In the genomic region with DNA sequence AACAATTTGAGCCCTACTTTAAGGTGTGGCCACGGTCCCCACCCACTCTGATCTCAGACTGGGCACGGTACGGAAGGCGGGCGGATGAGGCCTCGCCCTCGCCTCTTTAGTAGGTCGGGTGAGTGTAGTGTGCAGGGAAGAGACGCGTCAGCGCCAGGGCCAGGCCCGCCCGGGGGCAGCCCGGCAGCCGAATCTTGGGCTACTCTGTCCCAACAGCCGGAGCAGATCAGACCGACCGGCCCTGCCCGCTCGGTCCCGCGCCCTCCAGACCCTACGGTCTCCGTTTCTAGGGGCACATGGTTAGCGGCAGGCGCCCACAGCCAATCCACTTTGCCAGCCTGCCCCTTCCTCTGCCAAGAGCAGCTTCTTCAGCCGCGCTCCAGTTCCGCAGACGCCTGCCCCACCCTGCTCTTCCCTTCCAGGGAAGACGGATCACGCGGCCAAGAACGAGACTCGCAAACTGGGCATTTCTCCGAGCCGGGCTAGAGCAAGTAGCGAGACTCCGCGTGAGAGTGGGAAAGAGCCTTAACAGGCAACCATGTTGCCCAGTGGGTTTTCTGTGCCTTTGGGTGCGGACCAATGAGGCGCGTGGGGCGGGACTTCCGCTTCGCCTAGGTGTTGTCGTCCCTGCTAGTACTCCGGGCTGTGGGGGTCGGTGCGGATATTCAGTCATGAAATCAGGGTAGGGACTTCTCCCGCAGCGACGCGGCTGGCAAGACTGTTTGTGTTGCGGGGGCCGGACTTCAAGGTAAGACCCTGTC, we compare ENCODE assay signal across 1 cellular context.
TF ChIP-seq lines count a peak whose summit lies in the region.

A gene with protein sequence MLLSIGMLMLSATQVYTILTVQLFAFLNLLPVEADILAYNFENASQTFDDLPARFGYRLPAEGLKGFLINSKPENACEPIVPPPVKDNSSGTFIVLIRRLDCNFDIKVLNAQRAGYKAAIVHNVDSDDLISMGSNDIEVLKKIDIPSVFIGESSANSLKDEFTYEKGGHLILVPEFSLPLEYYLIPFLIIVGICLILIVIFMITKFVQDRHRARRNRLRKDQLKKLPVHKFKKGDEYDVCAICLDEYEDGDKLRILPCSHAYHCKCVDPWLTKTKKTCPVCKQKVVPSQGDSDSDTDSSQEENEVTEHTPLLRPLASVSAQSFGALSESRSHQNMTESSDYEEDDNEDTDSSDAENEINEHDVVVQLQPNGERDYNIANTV (plus strand): TSS at position 610 of the 761 bp plus-strand sequence. CDS start 32,812 bp downstream, outside the sequence.

TF ChIP-seq in HepG2, 621 proteins besides CTCF, POLR2A, EP300 and RAD21 (continued from another document and continues in another):
- TF ChIP-seq, protein P1, sequence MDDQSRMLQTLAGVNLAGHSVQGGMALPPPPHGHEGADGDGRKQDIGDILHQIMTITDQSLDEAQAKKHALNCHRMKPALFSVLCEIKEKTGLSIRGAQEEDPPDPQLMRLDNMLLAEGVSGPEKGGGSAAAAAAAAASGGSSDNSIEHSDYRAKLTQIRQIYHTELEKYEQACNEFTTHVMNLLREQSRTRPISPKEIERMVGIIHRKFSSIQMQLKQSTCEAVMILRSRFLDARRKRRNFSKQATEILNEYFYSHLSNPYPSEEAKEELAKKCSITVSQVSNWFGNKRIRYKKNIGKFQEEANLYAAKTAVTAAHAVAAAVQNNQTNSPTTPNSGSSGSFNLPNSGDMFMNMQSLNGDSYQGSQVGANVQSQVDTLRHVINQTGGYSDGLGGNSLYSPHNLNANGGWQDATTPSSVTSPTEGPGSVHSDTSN (CRISPR knock-in tag; IDR thresholded peaks at IDR 0.05; ENCODE audit: borderline replicate concordance): 0 out of 2 replicates have a peak, but pooled peaks have one; percentile 26
- TF ChIP-seq NFATC3 (CRISPR knock-in tag; IDR thresholded peaks at IDR 0.05) (no peak), HDAC1 (CRISPR knock-in tag; IDR thresholded peaks at IDR 0.05) (peak; percentile 56; the same call in 1 of the 2 replicates), PCBP2 (optimal IDR thresholded peaks at IDR 0.05; ENCODE audit: low read depth, low read length, poor library complexity, severe bottlenecking) (no peak), ZNF441 (CRISPR knock-in tag; IDR thresholded peaks at IDR 0.05; ENCODE audit: borderline replicate concordance) (peak; percentile 51; the same call in 1 of the 2 replicates), KAT7 (CRISPR knock-in tag; IDR thresholded peaks at IDR 0.05; ENCODE audit: borderline replicate concordance) (peak; percentile 86; the same call in 1 of the 2 replicates), KLF12 (CRISPR knock-in tag; IDR thresholded peaks at IDR 0.05; ENCODE audit: borderline replicate concordance) (peak; percentile 87), ZNF83 (CRISPR knock-in tag; IDR thresholded peaks at IDR 0.05; ENCODE audit: borderline replicate concordance) (0 out of 2 replicates have a peak, but pooled peaks have one; percentile 18), MAFG (CRISPR knock-in tag; IDR thresholded peaks at IDR 0.05) (no peak), ZNF792 (CRISPR knock-in tag; IDR thresholded peaks at IDR 0.05) (no peak), TCF12 (IDR thresholded peaks at IDR 0.05) (no peak), TCF12 (CRISPR knock-in tag; IDR thresholded peaks at IDR 0.05) (0 out of 2 replicates have a peak, but pooled peaks have one; percentile 67), RXRB (CRISPR knock-in tag; IDR thresholded peaks at IDR 0.05; ENCODE audit: borderline replicate concordance) (no peak), ZNF788 (CRISPR knock-in tag; IDR thresholded peaks at IDR 0.05; ENCODE audit: borderline replicate concordance) (peak; percentile 89; the same call in 1 of the 2 replicates), HNRNPLL (IDR thresholded peaks at IDR 0.05; ENCODE audit: low read depth, low read length, poor library complexity, severe bottlenecking) (no peak), XRCC5 (optimal IDR thresholded peaks at IDR 0.05; ENCODE audit: low read length) (peak; percentile 42), ZNF556 (CRISPR knock-in tag; IDR thresholded peaks at IDR 0.05; ENCODE audit: borderline replicate concordance) (0 out of 2 replicates have a peak, but pooled peaks have one; percentile 47), ZNF468 (CRISPR knock-in tag; IDR thresholded peaks at IDR 0.05) (0 out of 2 replicates have a peak, but pooled peaks have one; percentile 46), ZNF33B (CRISPR knock-in tag; IDR thresholded peaks at IDR 0.05) (no peak), ZNF589 (CRISPR knock-in tag; conservative IDR thresholded peaks at IDR 0.05) (peak; percentile 88; the same call in 1 of the 2 replicates), SAP130 (CRISPR knock-in tag; IDR thresholded peaks at IDR 0.05; ENCODE audit: low read depth) (peak; percentile 61), ZIK1 (CRISPR knock-in tag; IDR thresholded peaks at IDR 0.05; ENCODE audit: borderline replicate concordance, low read depth) (0 out of 2 replicates have a peak, but pooled peaks have one; percentile 63), HDAC6 (IDR thresholded peaks at IDR 0.05; ENCODE audit: low read depth, low read length) (no peak)
- TF ChIP-seq, protein P2, sequence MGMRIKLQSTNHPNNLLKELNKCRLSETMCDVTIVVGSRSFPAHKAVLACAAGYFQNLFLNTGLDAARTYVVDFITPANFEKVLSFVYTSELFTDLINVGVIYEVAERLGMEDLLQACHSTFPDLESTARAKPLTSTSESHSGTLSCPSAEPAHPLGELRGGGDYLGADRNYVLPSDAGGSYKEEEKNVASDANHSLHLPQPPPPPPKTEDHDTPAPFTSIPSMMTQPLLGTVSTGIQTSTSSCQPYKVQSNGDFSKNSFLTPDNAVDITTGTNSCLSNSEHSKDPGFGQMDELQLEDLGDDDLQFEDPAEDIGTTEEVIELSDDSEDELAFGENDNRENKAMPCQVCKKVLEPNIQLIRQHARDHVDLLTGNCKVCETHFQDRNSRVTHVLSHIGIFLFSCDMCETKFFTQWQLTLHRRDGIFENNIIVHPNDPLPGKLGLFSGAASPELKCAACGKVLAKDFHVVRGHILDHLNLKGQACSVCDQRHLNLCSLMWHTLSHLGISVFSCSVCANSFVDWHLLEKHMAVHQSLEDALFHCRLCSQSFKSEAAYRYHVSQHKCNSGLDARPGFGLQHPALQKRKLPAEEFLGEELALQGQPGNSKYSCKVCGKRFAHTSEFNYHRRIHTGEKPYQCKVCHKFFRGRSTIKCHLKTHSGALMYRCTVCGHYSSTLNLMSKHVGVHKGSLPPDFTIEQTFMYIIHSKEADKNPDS (CRISPR knock-in tag; IDR thresholded peaks at IDR 0.05): peak; percentile 23; the same call in 1 of the 2 replicates
- TF ChIP-seq, protein P3, sequence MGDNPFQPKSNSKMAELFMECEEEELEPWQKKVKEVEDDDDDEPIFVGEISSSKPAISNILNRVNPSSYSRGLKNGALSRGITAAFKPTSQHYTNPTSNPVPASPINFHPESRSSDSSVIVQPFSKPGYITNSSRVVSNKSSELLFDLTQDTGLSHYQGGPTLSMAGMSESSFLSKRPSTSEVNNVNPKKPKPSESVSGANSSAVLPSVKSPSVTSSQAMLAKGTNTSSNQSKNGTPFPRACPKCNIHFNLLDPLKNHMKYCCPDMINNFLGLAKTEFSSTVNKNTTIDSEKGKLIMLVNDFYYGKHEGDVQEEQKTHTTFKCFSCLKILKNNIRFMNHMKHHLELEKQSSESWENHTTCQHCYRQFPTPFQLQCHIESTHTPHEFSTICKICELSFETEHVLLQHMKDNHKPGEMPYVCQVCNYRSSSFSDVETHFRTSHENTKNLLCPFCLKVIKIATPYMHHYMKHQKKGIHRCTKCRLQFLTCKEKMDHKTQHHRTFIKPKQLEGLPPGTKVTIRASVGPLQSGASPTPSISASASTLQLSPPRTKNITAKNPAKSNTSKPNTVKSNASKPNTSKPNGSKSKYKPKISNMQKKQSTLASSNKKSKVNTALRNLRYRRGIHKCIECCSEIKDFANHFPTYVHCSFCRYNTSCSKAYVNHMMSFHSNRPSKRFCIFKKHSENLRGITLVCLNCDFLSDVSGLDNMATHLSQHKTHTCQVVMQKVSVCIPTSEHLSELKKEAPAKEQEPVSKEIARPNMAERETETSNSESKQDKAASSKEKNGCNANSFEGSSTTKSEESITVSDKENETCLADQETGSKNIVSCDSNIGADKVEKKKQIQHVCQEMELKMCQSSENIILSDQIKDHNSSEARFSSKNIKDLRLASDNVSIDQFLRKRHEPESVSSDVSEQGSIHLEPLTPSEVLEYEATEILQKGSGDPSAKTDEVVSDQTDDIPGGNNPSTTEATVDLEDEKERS (CRISPR knock-in tag; IDR thresholded peaks at IDR 0.05): peak; percentile 55; the same call in 1 of the 2 replicates
- TF ChIP-seq, protein P4, sequence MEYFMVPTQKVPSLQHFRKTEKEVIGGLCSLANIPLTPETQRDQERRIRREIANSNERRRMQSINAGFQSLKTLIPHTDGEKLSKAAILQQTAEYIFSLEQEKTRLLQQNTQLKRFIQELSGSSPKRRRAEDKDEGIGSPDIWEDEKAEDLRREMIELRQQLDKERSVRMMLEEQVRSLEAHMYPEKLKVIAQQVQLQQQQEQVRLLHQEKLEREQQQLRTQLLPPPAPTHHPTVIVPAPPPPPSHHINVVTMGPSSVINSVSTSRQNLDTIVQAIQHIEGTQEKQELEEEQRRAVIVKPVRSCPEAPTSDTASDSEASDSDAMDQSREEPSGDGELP (IDR thresholded peaks at IDR 0.05; ENCODE audit: borderline replicate concordance, low read depth): no peak
- TF ChIP-seq, protein P5, sequence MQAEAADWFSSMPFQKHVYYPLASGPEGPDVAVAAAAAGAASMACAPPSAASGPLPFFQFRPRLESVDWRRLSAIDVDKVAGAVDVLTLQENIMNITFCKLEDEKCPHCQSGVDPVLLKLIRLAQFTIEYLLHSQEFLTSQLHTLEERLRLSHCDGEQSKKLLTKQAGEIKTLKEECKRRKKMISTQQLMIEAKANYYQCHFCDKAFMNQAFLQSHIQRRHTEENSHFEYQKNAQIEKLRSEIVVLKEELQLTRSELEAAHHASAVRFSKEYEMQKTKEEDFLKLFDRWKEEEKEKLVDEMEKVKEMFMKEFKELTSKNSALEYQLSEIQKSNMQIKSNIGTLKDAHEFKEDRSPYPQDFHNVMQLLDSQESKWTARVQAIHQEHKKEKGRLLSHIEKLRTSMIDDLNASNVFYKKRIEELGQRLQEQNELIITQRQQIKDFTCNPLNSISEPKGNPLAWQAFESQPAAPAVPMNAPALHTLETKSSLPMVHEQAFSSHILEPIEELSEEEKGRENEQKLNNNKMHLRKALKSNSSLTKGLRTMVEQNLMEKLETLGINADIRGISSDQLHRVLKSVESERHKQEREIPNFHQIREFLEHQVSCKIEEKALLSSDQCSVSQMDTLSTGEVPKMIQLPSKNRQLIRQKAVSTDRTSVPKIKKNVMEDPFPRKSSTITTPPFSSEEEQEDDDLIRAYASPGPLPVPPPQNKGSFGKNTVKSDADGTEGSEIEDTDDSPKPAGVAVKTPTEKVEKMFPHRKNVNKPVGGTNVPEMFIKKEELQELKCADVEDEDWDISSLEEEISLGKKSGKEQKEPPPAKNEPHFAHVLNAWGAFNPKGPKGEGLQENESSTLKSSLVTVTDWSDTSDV (CRISPR knock-in tag; IDR thresholded peaks at IDR 0.05): 0 out of 2 replicates have a peak, but pooled peaks have one; percentile 45
- TF ChIP-seq, protein P6, sequence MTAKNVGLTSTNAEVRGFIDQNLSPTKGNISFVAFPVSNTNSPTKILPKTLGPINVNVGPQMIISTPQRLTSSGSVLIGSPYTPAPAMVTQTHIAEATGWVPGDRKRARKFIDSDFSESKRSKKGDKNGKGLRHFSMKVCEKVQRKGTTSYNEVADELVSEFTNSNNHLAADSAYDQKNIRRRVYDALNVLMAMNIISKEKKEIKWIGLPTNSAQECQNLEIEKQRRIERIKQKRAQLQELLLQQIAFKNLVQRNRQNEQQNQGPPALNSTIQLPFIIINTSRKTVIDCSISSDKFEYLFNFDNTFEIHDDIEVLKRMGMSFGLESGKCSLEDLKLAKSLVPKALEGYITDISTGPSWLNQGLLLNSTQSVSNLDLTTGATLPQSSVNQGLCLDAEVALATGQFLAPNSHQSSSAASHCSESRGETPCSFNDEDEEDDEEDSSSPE (CRISPR knock-in tag; IDR thresholded peaks at IDR 0.05): peak; percentile 27
- TF ChIP-seq, protein P7, sequence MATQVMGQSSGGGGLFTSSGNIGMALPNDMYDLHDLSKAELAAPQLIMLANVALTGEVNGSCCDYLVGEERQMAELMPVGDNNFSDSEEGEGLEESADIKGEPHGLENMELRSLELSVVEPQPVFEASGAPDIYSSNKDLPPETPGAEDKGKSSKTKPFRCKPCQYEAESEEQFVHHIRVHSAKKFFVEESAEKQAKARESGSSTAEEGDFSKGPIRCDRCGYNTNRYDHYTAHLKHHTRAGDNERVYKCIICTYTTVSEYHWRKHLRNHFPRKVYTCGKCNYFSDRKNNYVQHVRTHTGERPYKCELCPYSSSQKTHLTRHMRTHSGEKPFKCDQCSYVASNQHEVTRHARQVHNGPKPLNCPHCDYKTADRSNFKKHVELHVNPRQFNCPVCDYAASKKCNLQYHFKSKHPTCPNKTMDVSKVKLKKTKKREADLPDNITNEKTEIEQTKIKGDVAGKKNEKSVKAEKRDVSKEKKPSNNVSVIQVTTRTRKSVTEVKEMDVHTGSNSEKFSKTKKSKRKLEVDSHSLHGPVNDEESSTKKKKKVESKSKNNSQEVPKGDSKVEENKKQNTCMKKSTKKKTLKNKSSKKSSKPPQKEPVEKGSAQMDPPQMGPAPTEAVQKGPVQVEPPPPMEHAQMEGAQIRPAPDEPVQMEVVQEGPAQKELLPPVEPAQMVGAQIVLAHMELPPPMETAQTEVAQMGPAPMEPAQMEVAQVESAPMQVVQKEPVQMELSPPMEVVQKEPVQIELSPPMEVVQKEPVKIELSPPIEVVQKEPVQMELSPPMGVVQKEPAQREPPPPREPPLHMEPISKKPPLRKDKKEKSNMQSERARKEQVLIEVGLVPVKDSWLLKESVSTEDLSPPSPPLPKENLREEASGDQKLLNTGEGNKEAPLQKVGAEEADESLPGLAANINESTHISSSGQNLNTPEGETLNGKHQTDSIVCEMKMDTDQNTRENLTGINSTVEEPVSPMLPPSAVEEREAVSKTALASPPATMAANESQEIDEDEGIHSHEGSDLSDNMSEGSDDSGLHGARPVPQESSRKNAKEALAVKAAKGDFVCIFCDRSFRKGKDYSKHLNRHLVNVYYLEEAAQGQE (IDR thresholded peaks at IDR 0.05; ENCODE audit: borderline replicate concordance in 1 of 2, low read depth in 1 of 2, low read length in 2 of 2): peak in 1 of 2 experiments; percentile 35; a peak in 1 of 4 replicates
- TF ChIP-seq, protein P8, sequence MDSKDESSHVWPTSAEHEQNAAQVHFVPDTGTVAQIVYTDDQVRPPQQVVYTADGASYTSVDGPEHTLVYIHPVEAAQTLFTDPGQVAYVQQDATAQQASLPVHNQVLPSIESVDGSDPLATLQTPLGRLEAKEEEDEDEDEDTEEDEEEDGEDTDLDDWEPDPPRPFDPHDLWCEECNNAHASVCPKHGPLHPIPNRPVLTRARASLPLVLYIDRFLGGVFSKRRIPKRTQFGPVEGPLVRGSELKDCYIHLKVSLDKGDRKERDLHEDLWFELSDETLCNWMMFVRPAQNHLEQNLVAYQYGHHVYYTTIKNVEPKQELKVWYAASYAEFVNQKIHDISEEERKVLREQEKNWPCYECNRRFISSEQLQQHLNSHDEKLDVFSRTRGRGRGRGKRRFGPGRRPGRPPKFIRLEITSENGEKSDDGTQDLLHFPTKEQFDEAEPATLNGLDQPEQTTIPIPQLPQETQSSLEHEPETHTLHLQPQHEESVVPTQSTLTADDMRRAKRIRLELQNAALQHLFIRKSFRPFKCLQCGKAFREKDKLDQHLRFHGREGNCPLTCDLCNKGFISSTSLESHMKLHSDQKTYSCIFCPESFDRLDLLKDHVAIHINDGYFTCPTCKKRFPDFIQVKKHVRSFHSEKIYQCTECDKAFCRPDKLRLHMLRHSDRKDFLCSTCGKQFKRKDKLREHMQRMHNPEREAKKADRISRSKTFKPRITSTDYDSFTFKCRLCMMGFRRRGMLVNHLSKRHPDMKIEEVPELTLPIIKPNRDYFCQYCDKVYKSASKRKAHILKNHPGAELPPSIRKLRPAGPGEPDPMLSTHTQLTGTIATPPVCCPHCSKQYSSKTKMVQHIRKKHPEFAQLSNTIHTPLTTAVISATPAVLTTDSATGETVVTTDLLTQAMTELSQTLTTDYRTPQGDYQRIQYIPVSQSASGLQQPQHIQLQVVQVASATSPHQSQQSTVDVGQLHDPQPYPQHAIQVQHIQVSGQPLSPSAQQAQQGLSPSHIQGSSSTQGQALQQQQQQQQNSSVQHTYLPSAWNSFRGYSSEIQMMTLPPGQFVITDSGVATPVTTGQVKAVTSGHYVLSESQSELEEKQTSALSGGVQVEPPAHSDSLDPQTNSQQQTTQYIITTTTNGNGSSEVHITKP (CRISPR knock-in tag; IDR thresholded peaks at IDR 0.05; ENCODE audit: low read depth): peak; percentile 15; the same call in 1 of the 2 replicates
